Comparison of ENCODE assay signal across 8 cellular contexts in the genomic region with DNA sequence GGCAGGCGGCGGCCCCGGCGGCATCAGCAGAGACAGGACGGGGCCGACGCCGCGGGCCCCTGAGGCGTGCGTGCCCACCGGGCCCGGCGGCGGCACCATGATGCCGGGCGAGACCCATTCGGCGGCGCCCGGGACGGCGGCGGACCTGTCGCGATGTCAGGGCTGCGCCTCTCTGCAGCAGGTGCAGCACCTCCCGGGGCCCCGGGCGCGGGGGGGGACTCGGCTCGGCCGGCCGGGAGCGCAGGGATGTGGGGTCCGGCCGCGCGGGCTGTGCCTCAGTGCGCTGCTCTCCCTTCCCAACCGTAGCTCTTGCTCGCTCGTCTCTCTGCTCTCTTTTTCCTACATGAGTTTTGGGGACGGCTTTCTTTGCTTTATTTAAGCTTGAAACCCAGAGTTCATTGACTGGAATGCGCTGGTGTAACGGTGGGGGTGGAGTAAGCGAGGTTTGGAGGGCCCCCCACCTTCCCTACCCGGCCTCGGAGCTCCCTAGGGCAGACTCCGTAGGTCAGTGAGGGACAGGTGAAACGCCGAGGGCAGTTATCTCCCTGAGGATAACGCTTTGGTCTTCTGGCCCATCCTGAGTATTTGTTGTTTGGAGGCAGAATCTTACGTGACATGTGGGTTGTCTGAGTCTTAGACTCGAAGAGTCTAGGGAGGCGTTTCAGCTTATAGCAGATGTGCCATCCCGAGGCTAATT. TPM values are rescaled to one million over a fixed set of nuclear protein-coding genes. Genes with fewer than 3 reads are reported as not detected.
DNase-seq lines count a peak whose midpoint lies in the region; ATAC-seq and TF ChIP-seq lines count a peak whose summit lies in the region.

No MANE protein-coding gene starts in this region.

- no peaks in the 10 kb centered on the region for H3K36me3 ChIP-seq in HUES64 (ENCODE audit: insufficient read depth, low read length)
- H3K36me3 ChIP-seq in tibial nerve: peaks cover 0 to 3% (median 0%) of the 10 kb centered on the region in 3 donors

- TF ChIP-seq EP300 in tibial nerve (IDR thresholded peaks at IDR 0.05): no peak

- ATAC-seq in GM21515 (IDR thresholded peaks at IDR 0.05; ENCODE audit: unreplicated experiment): peak; percentile 7

- no peak for TF ChIP-seq CTCF in lower leg skin (IDR thresholded peaks at IDR 0.05)
- TF ChIP-seq CTCF in tibial nerve (IDR thresholded peaks at IDR 0.05): no peak

- DNase-seq in EL (peak; percentile 7), astrocyte of the hippocampus (ENCODE audit: low read depth, low spot score) (peak; percentile 8), lower leg skin (ENCODE audit: low spot score in 2 of 2) (no peak), tibial nerve (ENCODE audit: low spot score in 2 of 2) (no peak), NCI-H2107 treated with DMSO at 0.1 percent for 48 hours (lab: John Stamatoyannopoulos, UW; ENCODE audit: unreplicated experiment) (no peak), HuH-7 (ENCODE audit: low spot score) (no peak)

- peaks cover 28% of the 10 kb centered on the region for H3K4me1 ChIP-seq in HUES64 (ENCODE audit: insufficient read depth, low read length)
- H3K4me1 ChIP-seq in tibial nerve: peaks cover 0 to 76% (median 33%) of the 10 kb centered on the region in 4 donors

- WGBS in HUES64: under 1% methylated on average over 58 of the region's 58 CpGs
- WGBS in lower leg skin, 2 donors: 0% methylated on average over 22 to 32 of the region's 58 CpGs
- 1 to 2% methylated on average over 40 to 42 of the region's 58 CpGs for WGBS in tibial nerve, 2 donors

- H3K4me3 ChIP-seq in HUES64 (ENCODE audit: low read length) (peak overlapping the region; percentile 92), lower leg skin (ENCODE audit: low read depth, poor library complexity, severe bottlenecking) (peak overlapping the region; percentile 92), tibial nerve (peak overlapping the region; percentile 78 to 100 (median 90))

- TF ChIP-seq POLR2A in lower leg skin (IDR thresholded peaks at IDR 0.05) (no peak), tibial nerve (IDR thresholded peaks at IDR 0.05) (no peak)

- H3K27ac ChIP-seq in HUES64 (ENCODE audit: low read depth, low read length) (peak overlapping the region; percentile 100), tibial nerve (peak overlapping the region; percentile 93 to 98 (median 98))

- intact Hi-C loops in lower leg skin (cut with DNase I; ENCODE audit: low total_unique reads): no loop called here

- H3K9me3 ChIP-seq in HUES64 (ENCODE audit: insufficient read depth, low read depth, low read length): no peaks in the 10 kb centered on the region
- H3K9me3 ChIP-seq in tibial nerve: no peaks in the 10 kb centered on the region

- H3K27me3 ChIP-seq in HUES64 (ENCODE audit: insufficient read depth, low read length): no peaks in the 10 kb centered on the region
- H3K27me3 ChIP-seq in tibial nerve: no peaks in the 10 kb centered on the region

- H3K9ac ChIP-seq in HUES64 (ENCODE audit: low read depth, low read length): peak overlapping the region; percentile 88

RNA-seq across cellular contexts. Expression of gene ICE1, which starts 0.5 kb away (rescaled TPM):
- 29.1 TPM for polyA plus RNA-seq in HUES64 (2013, experiment 1 of 2)
- 28.7 TPM for polyA plus RNA-seq in HUES64 (2013, experiment 2 of 2)
- total RNA-seq in lower leg skin: 10 to 100 TPM; 15.3 to 20.2 (median 19.1) TPM
- 10 to 100 TPM; 30.9 to 37.5 (median 33.7) TPM for total RNA-seq in tibial nerve

Comparison
In these comparisons a context has a peak if more than half of its experiments do, and no peak if none do; other contexts are left out.
1. DNase-seq: peak in EL (single experiment) and astrocyte of the hippocampus (single experiment); none in lower leg skin (0 of 2), tibial nerve (0 of 2), NCI-H2107 treated with DMSO at 0.1 percent for 48 hours (single experiment) and HuH-7 (single experiment).
2. Peak in every context shown above with its lines, with median percentiles within 50 percentile points of each other: H3K4me3 ChIP-seq.